ENCODE assay signal across 10 cellular contexts in genomic region chr3:72549819-72550581, GRCh38.
DNase-seq lines count a peak whose midpoint lies in the region; ATAC-seq and TF ChIP-seq lines count a peak whose summit lies in the region.
"Had no signal": no experiment of that assay in that cellular context is flagged by ENCODE, and none has a peak within 500 bp of the region (broad histone marks: within the 10 kb centered on the region; RNA-seq: fewer than 3 reads in every experiment).

No MANE protein-coding gene starts in this region.

- H3K9me3 ChIP-seq in OCI-LY7 (ENCODE audit: low read length) (no peaks in the 10 kb centered on the region), duodenal mucosa (ENCODE audit: control insufficient read depth in 1 of 2, low read length in 2 of 2) (no peaks in the 10 kb centered on the region), uterus (no peaks in the 10 kb centered on the region)

- peak; percentile 16 for DNase-seq in activated CD4-positive, alpha-beta T cell treated with anti-CD3 and anti-CD28 coated beads for 48 hours
- DNase-seq in activated CD4-positive, alpha-beta T cell treated with anti-CD3 and anti-CD28 coated beads for 4 hours: no peak
- DNase-seq in OCI-LY7 (ENCODE audit: low spot score) (no peak), NCI-H1048 (lab: John Stamatoyannopoulos, UW) (no peak), NCI-H1930 (lab: John Stamatoyannopoulos, UW) (no peak), uterus (no peak)
- DNase-seq: AML-193, nucleus accumbens had no signal

- no TSS peak for BruUV-seq in OCI-LY7 (replicated peaks; lab: Mats Ljungman, UMichigan)

- H3K4me3 ChIP-seq in OCI-LY7 (ENCODE audit: low read depth, low read length, poor library complexity, severe bottlenecking): no peak overlapping the region
- peak overlapping the region; percentile 45 to 68 for H3K4me3 ChIP-seq in duodenal mucosa (ENCODE audit: low read depth in 1 of 2, low read length in 2 of 2)
- H3K4me3 ChIP-seq in uterus: no peak overlapping the region

- ATAC-seq in stimulated activated memory B cell treated with anti-CD40 and anti-IgM and Interleukin-4, amounts not matched to agents 10 μg/mL and 1 μg/mL and 100 μg/mL, for 72 hours: no peak

- H3K27me3 ChIP-seq in duodenal mucosa (ENCODE audit: control insufficient read depth in 1 of 2, insufficient read depth in 2 of 2, low read length in 2 of 2) (no peaks in the 10 kb centered on the region), uterus (no peaks in the 10 kb centered on the region)

- H4K20me1 ChIP-seq in OCI-LY7 (ENCODE audit: insufficient read depth, low read length): no peaks in the 10 kb centered on the region

- peak overlapping the region; percentile 5; the same call in 1 of the 2 replicates for H3K4me2 ChIP-seq in OCI-LY7 (ENCODE audit: low read length)

- H3K4me1 Mint-ChIP-seq in stimulated activated memory B cell treated with anti-CD40 and anti-IgM and Interleukin-4, amounts not matched to agents 10 μg/mL and 1 μg/mL and 100 μg/mL, for 72 hours: peaks cover 16% of the 10 kb centered on the region

- TF ChIP-seq POLR2A in uterus (IDR thresholded peaks at IDR 0.05): no peak

- no peaks in the 10 kb centered on the region for H3K9me3 Mint-ChIP-seq in stimulated activated memory B cell treated with anti-CD40 and anti-IgM and Interleukin-4, amounts not matched to agents 10 μg/mL and 1 μg/mL and 100 μg/mL, for 72 hours

- no peaks in the 10 kb centered on the region for H3K36me3 Mint-ChIP-seq in stimulated activated memory B cell treated with anti-CD40 and anti-IgM and Interleukin-4, amounts not matched to agents 10 μg/mL and 1 μg/mL and 100 μg/mL, for 72 hours

- no peak for TF ChIP-seq CTCF in OCI-LY7 (conservative IDR thresholded peaks at IDR 0.05; ENCODE audit: low read length)
- no peak for TF ChIP-seq CTCF in uterus (IDR thresholded peaks at IDR 0.05)

- no peaks in the 10 kb centered on the region for H3K36me3 ChIP-seq in OCI-LY7 (ENCODE audit: insufficient read depth, low read length)
- H3K36me3 ChIP-seq in duodenal mucosa (ENCODE audit: control insufficient read depth in 1 of 2, insufficient read depth in 2 of 2, low read length in 2 of 2): no peaks in the 10 kb centered on the region
- H3K36me3 ChIP-seq in uterus: no peaks in the 10 kb centered on the region

- CTCF ChIA-PET in OCI-LY7 (lab: Charles Lee; ENCODE audit: unreplicated experiment): no interaction called here

- H3K27ac ChIP-seq in OCI-LY7 (ENCODE audit: low read depth, low read length, poor library complexity, severe bottlenecking) (no peak overlapping the region), duodenal mucosa (ENCODE audit: low read depth, low read length) (no peak overlapping the region), uterus (no peak overlapping the region)

- H3K9me2 ChIP-seq in OCI-LY7 (ENCODE audit: insufficient read depth, low read length): no peaks in the 10 kb centered on the region

- peak overlapping the region; percentile 13; the same call in 1 of the 2 replicates for H2AFZ ChIP-seq in OCI-LY7 (ENCODE audit: low read length)

- no peaks in the 10 kb centered on the region for H3K79me2 ChIP-seq in OCI-LY7 (ENCODE audit: insufficient read depth, low read depth, low read length)

- H3K27me3 Mint-ChIP-seq in stimulated activated memory B cell treated with anti-CD40 and anti-IgM and Interleukin-4, amounts not matched to agents 10 μg/mL and 1 μg/mL and 100 μg/mL, for 72 hours: no peaks in the 10 kb centered on the region

- peak overlapping the region; percentile 55 for H3K27ac Mint-ChIP-seq in stimulated activated memory B cell treated with anti-CD40 and anti-IgM and Interleukin-4, amounts not matched to agents 10 μg/mL and 1 μg/mL and 100 μg/mL, for 72 hours

- peak overlapping the region; percentile 39 for H3K4me3 Mint-ChIP-seq in stimulated activated memory B cell treated with anti-CD40 and anti-IgM and Interleukin-4, amounts not matched to agents 10 μg/mL and 1 μg/mL and 100 μg/mL, for 72 hours

- no peaks in the 10 kb centered on the region for H3K4me1 ChIP-seq in OCI-LY7 (ENCODE audit: insufficient read depth, low read length, poor library complexity, severe bottlenecking)
- H3K4me1 ChIP-seq in duodenal mucosa (ENCODE audit: control insufficient read depth in 1 of 2, insufficient read depth in 2 of 2, low read length in 2 of 2): peaks cover 8 to 11% of the 10 kb centered on the region in 2 donors
- H3K4me1 ChIP-seq in uterus: no peaks in the 10 kb centered on the region

- POLR2A ChIA-PET in OCI-LY7 (lab: Charles Lee): no interaction called here

- H3K9ac ChIP-seq in duodenal mucosa (ENCODE audit: low read depth in 1 of 2, low read length in 2 of 2): peak overlapping the region; percentile 21 to 63

- intact Hi-C loops in OCI-LY7 (cut with micrococcal nuclease; ENCODE audit: unreplicated experiment) (no loop called here), uterus (cut with DNase I; ENCODE audit: low total_unique reads) (no loop called here)

Comparison
In these comparisons a context has a peak if more than half of its experiments do, and no peak if none do; other contexts are left out.
1. H3K4me3 ChIP-seq: peak in duodenal mucosa (2 of 2); none in OCI-LY7 (single experiment) and uterus (0 of 2).